Comparison of ENCODE assay signal across 8 cellular contexts in genomic region chr21:36104306-36105300, GRCh38. TPM values are rescaled to one million over a fixed set of nuclear protein-coding genes. Genes with fewer than 3 reads are reported as not detected.
DNase-seq lines count a peak whose midpoint lies in the region; ATAC-seq and TF ChIP-seq lines count a peak whose summit lies in the region.

No MANE protein-coding gene starts in this region.

- H3K27me3 ChIP-seq in BJ (ENCODE audit: control insufficient read depth, insufficient read depth, low read length) (0 out of 2 replicates have a peak, but pooled peaks cover 3% of the 10 kb centered on the region), upper lobe of right lung (no peaks in the 10 kb centered on the region)

- peaks cover 3% of the 10 kb centered on the region for H3K27me3 Mint-ChIP-seq in glutamatergic neuron (ENCODE audit: unreplicated experiment)

- CTCF ChIA-PET in BJ (lab: Yijun Ruan, JAX), result interaction anchor here (0.8 to 1.3 kb wide), 3 partner anchors 9 to 18 kb away, joined by 3 to 4 read pairs (median 4); no protein-coding TSS in a partner anchor

- intact Hi-C loops in posterior cingulate gyrus (cut with DNase I) (loop anchor here (5.0 kb wide), 1 partner anchor 42 kb away; the partner anchor contains the start of gene SETD4), upper lobe of right lung (cut with DNase I) (no loop called here)

- H3K36me3 Mint-ChIP-seq in glutamatergic neuron (ENCODE audit: unreplicated experiment), result no peaks in the 10 kb centered on the region

- H3K4me3 ChIP-seq in BJ (ENCODE audit: low read depth, low read length) (no peak overlapping the region), upper lobe of right lung (peak overlapping the region; percentile 18)

- no peak overlapping the region for H3K27ac ChIP-seq in upper lobe of right lung

- peaks cover 15% of the 10 kb centered on the region for H3K4me1 Mint-ChIP-seq in glutamatergic neuron (ENCODE audit: low read depth, unreplicated experiment)

- peaks cover 4% of the 10 kb centered on the region for H3K4me1 ChIP-seq in upper lobe of right lung

- H3K9me3 Mint-ChIP-seq in glutamatergic neuron (ENCODE audit: unreplicated experiment), result peaks cover 2% of the 10 kb centered on the region

- POLR2A ChIA-PET in BJ (lab: Charles Lee), result no interaction called here

- no peaks in the 10 kb centered on the region for H3K9me3 ChIP-seq in upper lobe of right lung

- peak overlapping the region; percentile 63 for H3K27ac Mint-ChIP-seq in glutamatergic neuron (ENCODE audit: unreplicated experiment)

- H3K4me3 Mint-ChIP-seq in glutamatergic neuron (ENCODE audit: unreplicated experiment), result peak overlapping the region; percentile 78

- no peak for DNase-seq in BJ (ENCODE audit: low read depth)
- peak; percentile 58 for DNase-seq in NOMO-1 treated with DMSO at 0.1 percent for 48 hours (lab: John Stamatoyannopoulos, UW; ENCODE audit: unreplicated experiment)
- peak in 3 of 4 experiments; percentile 11 to 60 (median 21) for DNase-seq in activated naive CD4-positive, alpha-beta T cell (lab: John Stamatoyannopoulos, UW)
- DNase-seq in glutamatergic neuron, result peak; percentile 77
- DNase-seq in posterior cingulate gyrus, result peak; percentile 51 to 96 (median 78)
- DNase-seq in upper lobe of right lung, result no peak
- no peak for DNase-seq in COLO668 (lab: John Stamatoyannopoulos, UW; ENCODE audit: unreplicated experiment)

- peak; percentile 52 for TF ChIP-seq CTCF in BJ (IDR thresholded peaks at IDR 0.05; ENCODE audit: insufficient read depth, low read depth, low read length)
- TF ChIP-seq CTCF in glutamatergic neuron (IDR thresholded peaks at IDR 0.05; ENCODE audit: partially characterized antibody, unreplicated experiment), result peak; percentile 72
- TF ChIP-seq CTCF in upper lobe of right lung (IDR thresholded peaks at IDR 0.05), result peak; percentile 56

- H3K36me3 ChIP-seq in BJ (ENCODE audit: control insufficient read depth, insufficient read depth, low read length) (no peaks in the 10 kb centered on the region), upper lobe of right lung (no peaks in the 10 kb centered on the region)

- ATAC-seq in upper lobe of right lung (peak; percentile 49), GM21381 (IDR thresholded peaks at IDR 0.05; ENCODE audit: unreplicated experiment) (no peak)

RNA-seq across cellular contexts. Expression of gene CBR3, which starts 30.3 kb away (rescaled TPM):
- polyA plus RNA-seq in BJ (2011; rRNA removed), result 11.3 and 13.5 TPM in 2 replicates
- polyA minus RNA-seq in BJ (2011; rRNA and poly(A)+ RNA removed), result 2.9 and 4.2 TPM in 2 replicates
- not detected for total RNA-seq in glutamatergic neuron (ENCODE audit: unreplicated experiment)
- 4.1 TPM for total RNA-seq in upper lobe of right lung

RNA-seq across cellular contexts. Expression of gene CBR1, which starts 34.8 kb away (rescaled TPM):
- polyA plus RNA-seq in BJ (2011; rRNA removed), result 105 and 157 TPM in 2 replicates
- polyA minus RNA-seq in BJ (2011; rRNA and poly(A)+ RNA removed), result 25.8 and 35.8 TPM in 2 replicates
- 18.2 TPM for total RNA-seq in glutamatergic neuron (ENCODE audit: unreplicated experiment)
- 71.2 TPM for total RNA-seq in upper lobe of right lung

RNA-seq across cellular contexts. Expression of gene SETD4, which starts 44.3 kb away (rescaled TPM):
- 13.7 and 14.6 TPM in 2 replicates for polyA plus RNA-seq in BJ (2011; rRNA removed)
- polyA minus RNA-seq in BJ (2011; rRNA and poly(A)+ RNA removed), result 8.0 and 8.1 TPM in 2 replicates
- 21.3 TPM for total RNA-seq in glutamatergic neuron (ENCODE audit: unreplicated experiment)
- total RNA-seq in upper lobe of right lung, result 19.0 TPM

RNA-seq across cellular contexts. Expression of gene DOP1B, which starts 52.0 kb away (rescaled TPM):
- 6.2 and 8.5 TPM in 2 replicates for polyA plus RNA-seq in BJ (2011; rRNA removed)
- 9.0 and 12.8 TPM in 2 replicates for polyA minus RNA-seq in BJ (2011; rRNA and poly(A)+ RNA removed)
- total RNA-seq in glutamatergic neuron (ENCODE audit: unreplicated experiment), result 37.8 TPM
- 19.0 TPM for total RNA-seq in upper lobe of right lung

Comparison
In these comparisons a context has a peak if more than half of its experiments do, and no peak if none do; other contexts are left out.
1. DNase-seq: peak in NOMO-1 treated with DMSO at 0.1 percent for 48 hours (single experiment), activated naive CD4-positive, alpha-beta T cell (3 of 4), glutamatergic neuron (single experiment) and posterior cingulate gyrus (10 of 10); none in BJ (single experiment), upper lobe of right lung (single experiment) and COLO668 (single experiment).
2. Peak in every context shown above with its lines, with median percentiles within 50 percentile points of each other: CTCF ChIP-seq.